9 cellular contexts compared by ENCODE assay signal in the genomic region with DNA sequence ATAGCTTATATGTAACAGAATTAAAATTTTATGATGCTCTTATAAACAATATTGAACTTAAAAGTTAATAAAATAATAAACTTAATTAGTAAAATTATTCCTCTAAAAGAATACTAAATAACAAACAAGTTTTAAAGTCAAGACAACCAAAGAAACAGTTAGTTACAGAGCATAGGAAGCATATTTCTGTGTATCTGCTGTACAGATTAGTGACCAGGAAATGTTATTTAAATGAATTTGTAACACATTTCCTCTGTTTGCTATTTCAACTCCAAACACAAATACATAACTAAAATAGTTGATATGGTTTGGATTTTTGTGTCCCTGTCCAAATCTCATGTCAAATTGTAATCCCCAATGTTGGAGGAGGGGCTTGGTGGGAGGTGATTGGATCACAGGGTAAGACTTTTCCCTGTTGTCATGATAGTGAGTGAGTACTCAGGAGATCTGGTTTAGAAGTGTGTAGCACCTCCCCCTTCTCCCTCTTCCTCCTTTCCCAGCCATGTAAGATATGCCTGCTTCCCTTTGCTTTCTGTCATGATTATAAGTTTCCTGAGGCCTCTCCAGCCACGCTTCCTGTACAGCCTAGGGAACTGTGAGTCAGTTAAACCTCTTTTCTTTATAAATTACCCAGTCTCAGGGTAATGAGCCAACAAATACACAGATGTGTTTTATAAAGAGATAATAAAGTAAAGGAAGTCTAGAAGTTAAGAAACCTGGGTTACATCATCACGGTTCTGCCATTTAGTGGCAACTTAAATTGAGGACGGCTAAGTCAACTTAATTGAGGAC. TPM values are rescaled to one million over a fixed set of nuclear protein-coding genes. Genes with fewer than 3 reads are reported as not detected.
DNase-seq lines count a peak whose midpoint lies in the region; ATAC-seq and TF ChIP-seq lines count a peak whose summit lies in the region.
"Had no signal": no experiment of that assay in that cellular context is flagged by ENCODE, and none has a peak within 500 bp of the region (broad histone marks: within the 10 kb centered on the region; RNA-seq: fewer than 3 reads in every experiment).

No MANE protein-coding gene starts in this region.

- H3K9ac ChIP-seq in Karpas-422 (ENCODE audit: low read length), result no peak overlapping the region

- H3K4me3 Mint-ChIP-seq in naive B cell, result peak overlapping the region in 2 of 8 donors; percentile 26 to 31

- no peaks in the 10 kb centered on the region for H3K36me3 Mint-ChIP-seq in naive B cell

- no peak for ATAC-seq in naive B cell (ENCODE audit: low read depth in 2 of 2)
- no peak for ATAC-seq in GM18519 (IDR thresholded peaks at IDR 0.05; ENCODE audit: low FRiP score, unreplicated experiment)

- H3K4me2 ChIP-seq in Karpas-422 (ENCODE audit: low read depth, low read length, poor library complexity, severe bottlenecking), result no peak overlapping the region

- TF ChIP-seq CTCF in NB4 (IDR thresholded peaks at IDR 0.05; ENCODE audit: low read depth, low read length), result no peak
- no peak for TF ChIP-seq CTCF in thyroid gland (IDR thresholded peaks at IDR 0.05)

- no peaks in the 10 kb centered on the region for H3K27me3 ChIP-seq in Karpas-422 (ENCODE audit: low read length)
- no peaks in the 10 kb centered on the region for H3K27me3 ChIP-seq in thyroid gland

- WGBS in thyroid gland, 2 donors, result 87 to 89% methylated on average over 3 of the region's 3 CpGs

- TF ChIP-seq POLR2A in NB4 (IDR thresholded peaks at IDR 0.05; ENCODE audit: extremely low read depth, insufficient read length), result no peak
- no peak for TF ChIP-seq POLR2A in erythroblast (IDR thresholded peaks at IDR 0.05; ENCODE audit: low read length)
- no peak for TF ChIP-seq POLR2A in thyroid gland (IDR thresholded peaks at IDR 0.05)

- peak overlapping the region in 4 of 6 donors; percentile 16 to 79 (median 68) for H3K27ac Mint-ChIP-seq in naive B cell

- H3K4me1 Mint-ChIP-seq in naive B cell, result peaks cover 28 to 41% (median 30%) of the 10 kb centered on the region in 3 donors

- H3K4me1 ChIP-seq in Karpas-422 (ENCODE audit: low read length), result no peaks in the 10 kb centered on the region
- H3K4me1 ChIP-seq in thyroid gland, result peaks cover 0 to 4% of the 10 kb centered on the region in 2 donors

- intact Hi-C loops in thyroid gland (cut with DNase I), result no loop called here

- H4K20me1 ChIP-seq in Karpas-422 (ENCODE audit: insufficient read depth, low read depth, low read length), result peaks cover 39% of the 10 kb centered on the region

- H3K9me2 ChIP-seq in Karpas-422 (replicated peaks; ENCODE audit: insufficient read depth, low read length), result no peaks in the 10 kb centered on the region

- no peaks in the 10 kb centered on the region for H3K9me3 ChIP-seq in Karpas-422 (ENCODE audit: low read length)
- H3K9me3 ChIP-seq in thyroid gland, result no peaks in the 10 kb centered on the region

- H3K79me2 ChIP-seq in Karpas-422 (ENCODE audit: low read length), result no peaks in the 10 kb centered on the region

- H3K4me3 ChIP-seq in NB4 (ENCODE audit: low read depth, low read length) (no peak overlapping the region), Karpas-422 (ENCODE audit: low read length) (no peak overlapping the region), thyroid gland (replicated peaks in 1 of 3) (no peak overlapping the region)

- H3K9me3 Mint-ChIP-seq in naive B cell, result no peaks in the 10 kb centered on the region

- H3K27ac ChIP-seq in Karpas-422 (ENCODE audit: low read length) (no peak overlapping the region), thyroid gland (no peak overlapping the region)
- H3K27ac ChIP-seq: RWPE1 had no signal

- H3K27me3 Mint-ChIP-seq in naive B cell, result no peaks in the 10 kb centered on the region

- H3K36me3 ChIP-seq in Karpas-422 (ENCODE audit: insufficient read depth, low read length) (no peaks in the 10 kb centered on the region), thyroid gland (no peaks in the 10 kb centered on the region)

- H2AFZ ChIP-seq in Karpas-422 (ENCODE audit: low read length), result no peak overlapping the region

- peak; percentile 25 for DNase-seq in EL
- DNase-seq in NB4 (ENCODE audit: low read depth), result peak; percentile 86
- peak; percentile 43 to 60 for DNase-seq in erythroblast (lab: John Stamatoyannopoulos, UW)
- DNase-seq in naive B cell, result no peak
- no peak for DNase-seq in Karpas-422
- no peak for DNase-seq in thyroid gland
- DNase-seq in Ammon's horn (ENCODE audit: low spot score), result no peak

RNA-seq across cellular contexts. Expression of gene ROCK2, which starts 51.8 kb away (rescaled TPM):
- polyA plus RNA-seq in naive B cell (ENCODE audit: low read depth in 6 of 6), result 10 to 100 TPM in 3 of 6 donors, 1 to 10 TPM in 3; 3.2 to 21.2 (median 10.0) TPM
- 7.4 and 14.2 TPM in 2 replicates for total RNA-seq in Karpas-422 (2014; rRNA removed; shearing (Covaris generic); ENCODE audit: low replicate concordance)
- total RNA-seq in thyroid gland, result 10 to 100 TPM; 37.3 to 47.5 (median 42.1) TPM

Comparison
In these comparisons a context has a peak if more than half of its experiments do, and no peak if none do; other contexts are left out.
1. DNase-seq: peak in EL (single experiment), NB4 (single experiment) and erythroblast (2 of 2); none in naive B cell (single experiment), Karpas-422 (single experiment), thyroid gland (0 of 2) and Ammon's horn (single experiment).